In genomic region chr1:16968372-16968771, GRCh38 we compare ENCODE assay signal across 3 cellular contexts.
TF ChIP-seq lines count a peak whose summit lies in the region.

No MANE protein-coding gene starts in this region.

TF ChIP-seq in HEK293, 187 proteins besides CTCF, POLR2A, EP300 and RAD21 (continues in another document):
- TF ChIP-seq ZBTB44 (tag by site-specific recombination; IDR thresholded peaks at IDR 0.05) (no peak), ATF2 (tag by site-specific recombination; IDR thresholded peaks at IDR 0.05; ENCODE audit: low read depth) (peak; percentile 84), ZNF664 (tag by site-specific recombination; IDR thresholded peaks at IDR 0.05) (no peak), ZNF302 (tag by site-specific recombination; IDR thresholded peaks at IDR 0.05; ENCODE audit: low read depth) (no peak), ZNF280D (tag by site-specific recombination; IDR thresholded peaks at IDR 0.05) (0 out of 2 replicates have a peak, but pooled peaks have one; percentile 56), ZNF639 (tag by site-specific recombination; IDR thresholded peaks at IDR 0.05) (0 out of 2 replicates have a peak, but pooled peaks have one; percentile 32), ZBTB48 (tag by site-specific recombination; IDR thresholded peaks at IDR 0.05) (no peak), ZNF24 (tag by site-specific recombination; IDR thresholded peaks at IDR 0.05) (no peak), ZNF214 (tag by site-specific recombination; IDR thresholded peaks at IDR 0.05; ENCODE audit: borderline replicate concordance) (no peak)

TF ChIP-seq in IMR-90, 13 proteins besides CTCF, POLR2A, EP300 and RAD21:
- TF ChIP-seq, protein P1, sequence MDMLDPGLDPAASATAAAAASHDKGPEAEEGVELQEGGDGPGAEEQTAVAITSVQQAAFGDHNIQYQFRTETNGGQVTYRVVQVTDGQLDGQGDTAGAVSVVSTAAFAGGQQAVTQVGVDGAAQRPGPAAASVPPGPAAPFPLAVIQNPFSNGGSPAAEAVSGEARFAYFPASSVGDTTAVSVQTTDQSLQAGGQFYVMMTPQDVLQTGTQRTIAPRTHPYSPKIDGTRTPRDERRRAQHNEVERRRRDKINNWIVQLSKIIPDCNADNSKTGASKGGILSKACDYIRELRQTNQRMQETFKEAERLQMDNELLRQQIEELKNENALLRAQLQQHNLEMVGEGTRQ (IDR thresholded peaks at IDR 0.05; ENCODE audit: low read depth, low read length): no peak
- TF ChIP-seq, protein P2, sequence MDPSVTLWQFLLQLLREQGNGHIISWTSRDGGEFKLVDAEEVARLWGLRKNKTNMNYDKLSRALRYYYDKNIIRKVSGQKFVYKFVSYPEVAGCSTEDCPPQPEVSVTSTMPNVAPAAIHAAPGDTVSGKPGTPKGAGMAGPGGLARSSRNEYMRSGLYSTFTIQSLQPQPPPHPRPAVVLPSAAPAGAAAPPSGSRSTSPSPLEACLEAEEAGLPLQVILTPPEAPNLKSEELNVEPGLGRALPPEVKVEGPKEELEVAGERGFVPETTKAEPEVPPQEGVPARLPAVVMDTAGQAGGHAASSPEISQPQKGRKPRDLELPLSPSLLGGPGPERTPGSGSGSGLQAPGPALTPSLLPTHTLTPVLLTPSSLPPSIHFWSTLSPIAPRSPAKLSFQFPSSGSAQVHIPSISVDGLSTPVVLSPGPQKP (IDR thresholded peaks at IDR 0.05; ENCODE audit: borderline replicate concordance, low read depth, low read length): no peak
- TF ChIP-seq FOS (IDR thresholded peaks at IDR 0.05; ENCODE audit: low read depth, low read length) (no peak), MAFK (IDR thresholded peaks at IDR 0.05; ENCODE audit: low read depth, low read length) (no peak), MXI1 (IDR thresholded peaks at IDR 0.05; ENCODE audit: borderline replicate concordance, low read depth, low read length) (no peak), RFX5 (IDR thresholded peaks at IDR 0.05; ENCODE audit: low read depth, low read length) (no peak), CEBPB (IDR thresholded peaks at IDR 0.05; ENCODE audit: low read depth, low read length) (no peak), NFE2L2 (IDR thresholded peaks at IDR 0.05; ENCODE audit: low read depth, low read length) (no peak), CHD1 (IDR thresholded peaks at IDR 0.05; ENCODE audit: low read depth, low read length) (no peak), BHLHE40 (IDR thresholded peaks at IDR 0.05; ENCODE audit: low read depth, low read length) (no peak), MAZ (IDR thresholded peaks at IDR 0.05; ENCODE audit: borderline replicate concordance, low read depth, low read length) (no peak), SMC3 (IDR thresholded peaks at IDR 0.05; ENCODE audit: low read depth, low read length) (no peak), RCOR1 (IDR thresholded peaks at IDR 0.05; ENCODE audit: insufficient replicate concordance, low read length) (no peak)

TF ChIP-seq in K562, 482 proteins besides CTCF, POLR2A, EP300 and RAD21:
- TF ChIP-seq ATF7 (IDR thresholded peaks at IDR 0.05) (peak; percentile 67), BCOR (IDR thresholded peaks at IDR 0.05) (peak; percentile 88), SMARCA5 (IDR thresholded peaks at IDR 0.05) (peak; percentile 59; the same call in 1 of the 2 replicates), JUND (IDR thresholded peaks at IDR 0.05; ENCODE audit: borderline replicate concordance, low read depth, low read length) (0 out of 2 replicates have a peak, but pooled peaks have one; percentile 20), JUND (tag; IDR thresholded peaks at IDR 0.05; ENCODE audit: borderline replicate concordance, low read depth, low read length) (peak; percentile 65; the same call in 2 of the 3 replicates), KDM1A (IDR thresholded peaks at IDR 0.05) (peak; percentile 38 to 62; a peak in 3 of 4 replicates), ATF3 (IDR thresholded peaks at IDR 0.05) (peak; percentile 60), ATF3 (CRISPR knock-in tag; conservative IDR thresholded peaks at IDR 0.05) (no peak), RCOR1 (IDR thresholded peaks at IDR 0.05; ENCODE audit: borderline replicate concordance in 1 of 2, low read depth in 2 of 2, low read length in 2 of 2) (peak in 1 of 2 experiments; percentile 13; a peak in 1 of 4 replicates), RBM25 (IDR thresholded peaks at IDR 0.05; ENCODE audit: low read depth, low read length, severe bottlenecking) (peak; percentile 85), FOXP1 (CRISPR knock-in tag; IDR thresholded peaks at IDR 0.05) (0 out of 2 replicates have a peak, but pooled peaks have one; percentile 38), ADNP (tag; IDR thresholded peaks at IDR 0.05) (peak; percentile 46; the same call in 1 of the 2 replicates), ZNF507 (tag; conservative IDR thresholded peaks at IDR 0.05) (no peak), LCOR (CRISPR knock-in tag; IDR thresholded peaks at IDR 0.05) (no peak), E2F6 (IDR thresholded peaks at IDR 0.05; ENCODE audit: borderline replicate concordance in 1 of 2, extremely low read depth in 1 of 2, insufficient read depth in 1 of 2, insufficient read length in 1 of 2, low read depth in 1 of 2, low read length in 1 of 2, poor library complexity in 1 of 2, severe bottlenecking in 1 of 2) (no peak), ATF1 (CRISPR knock-in tag; IDR thresholded peaks at IDR 0.05) (no peak), ATF1 (tag; IDR thresholded peaks at IDR 0.05) (no peak), E2F5 (CRISPR knock-in tag; IDR thresholded peaks at IDR 0.05) (0 out of 2 replicates have a peak, but pooled peaks have one; percentile 20), ATF2 (CRISPR knock-in tag; IDR thresholded peaks at IDR 0.05) (peak; percentile 72; the same call in 1 of the 2 replicates), ZNF75A (CRISPR knock-in tag; IDR thresholded peaks at IDR 0.05) (no peak), CBX2 (IDR thresholded peaks at IDR 0.05; ENCODE audit: insufficient read depth, low read length, poor library complexity, severe bottlenecking) (no peak), CBX1 (IDR thresholded peaks at IDR 0.05; ENCODE audit: low read depth) (peak; percentile 42; the same call in 1 of the 2 replicates)
